ENCODE assay signal across 22 cellular contexts in genomic region chr13:113636266-113636963, GRCh38. TPM values are rescaled to one million over a fixed set of nuclear protein-coding genes. Genes with fewer than 3 reads are reported as not detected.
"Had no signal": no experiment of that assay in that cellular context is flagged by ENCODE, and none has a peak within 500 bp of the region (broad histone marks: within the 10 kb centered on the region; RNA-seq: fewer than 3 reads in every experiment).

No MANE protein-coding gene starts in this region.

- H3K36me3 ChIP-seq: uterus had no signal

- H3K4me1 ChIP-seq: uterus had no signal

- H3K9me3 ChIP-seq: heart left ventricle, SK-N-SH, thoracic aorta, uterus had no signal

- H3K9me3 Mint-ChIP-seq: activated B cell treated with CpG ODN at 0.5 μM for 24 hours; activated CD4-positive, alpha-beta T cell treated with anti-CD3 and anti-CD28 coated beads, Interleukin-2, amount 10 ng/mL, durations not matched to agents 24 days and 14 days; activated naive CD8-positive, alpha-beta T cell treated with anti-CD3 and anti-CD28 coated beads, Interleukin-2, amount 50 U/mL, for 24 hours; naive B cell; stimulated activated naive CD8-positive, alpha-beta T cell treated with anti-CD3 and anti-CD28 coated beads, Interleukin-15, amount 100 ng/mL, for 72 hours had no signal

- H3K27ac ChIP-seq: heart left ventricle, thoracic aorta, uterus had no signal

- DNase-seq: activated CD4-positive, alpha-beta T cell treated with anti-CD3 and anti-CD28 coated beads, Interleukin-2, amount 10 ng/mL, durations not matched to agents 24 days and 14 days; activated CD8-positive, alpha-beta memory T cell treated with anti-CD3 and anti-CD28 coated beads for 24 hours; activated gamma-delta T cell; activated naive CD8-positive, alpha-beta T cell treated with anti-CD3 and anti-CD28 coated beads, Interleukin-2, amount 50 U/mL, for 24 hours; effector CD8-positive, alpha-beta T cell; naive B cell; SK-N-SH; stimulated activated CD4-positive, alpha-beta T cell treated with anti-CD3 and anti-CD28 coated beads, Interleukin-15, amount 100 ng/mL, for 24 hours; stimulated activated CD4-positive, alpha-beta T cell treated with anti-CD3 and anti-CD28 coated beads, Interleukin-4, amount 100 ng/mL, for 24 hours; stimulated activated naive CD8-positive, alpha-beta T cell treated with anti-CD3 and anti-CD28 coated beads, Interleukin-15, amount 100 ng/mL, for 72 hours; T-helper 17 cell; uterus had no signal

- H3K4me3 ChIP-seq: heart left ventricle, thoracic aorta, uterus had no signal

- H3K4me3 Mint-ChIP-seq: activated B cell treated with CpG ODN at 0.5 μM for 24 hours; activated CD4-positive, alpha-beta T cell treated with anti-CD3 and anti-CD28 coated beads, Interleukin-2, amount 10 ng/mL, durations not matched to agents 24 days and 14 days; activated naive CD8-positive, alpha-beta T cell treated with anti-CD3 and anti-CD28 coated beads, Interleukin-2, amount 50 U/mL, for 24 hours; stimulated activated naive CD8-positive, alpha-beta T cell treated with anti-CD3 and anti-CD28 coated beads, Interleukin-15, amount 100 ng/mL, for 72 hours; T-helper 17 cell had no signal

- H3K27ac Mint-ChIP-seq: activated B cell treated with CpG ODN at 0.5 μM for 24 hours; activated CD4-positive, alpha-beta T cell treated with anti-CD3 and anti-CD28 coated beads, Interleukin-2, amount 10 ng/mL, durations not matched to agents 24 days and 14 days; activated naive CD8-positive, alpha-beta T cell treated with anti-CD3 and anti-CD28 coated beads, Interleukin-2, amount 50 U/mL, for 24 hours; naive B cell; T-helper 17 cell had no signal

- H3K4me1 Mint-ChIP-seq: activated B cell treated with CpG ODN at 0.5 μM for 24 hours, naive B cell, T-helper 17 cell had no signal

- H3K27me3 ChIP-seq: heart left ventricle, uterus had no signal

- H3K27me3 Mint-ChIP-seq: activated B cell treated with CpG ODN at 0.5 μM for 24 hours; activated CD4-positive, alpha-beta T cell treated with anti-CD3 and anti-CD28 coated beads, Interleukin-2, amount 10 ng/mL, durations not matched to agents 24 days and 14 days; activated naive CD8-positive, alpha-beta T cell treated with anti-CD3 and anti-CD28 coated beads, Interleukin-2, amount 50 U/mL, for 24 hours; naive B cell; stimulated activated naive CD8-positive, alpha-beta T cell treated with anti-CD3 and anti-CD28 coated beads, Interleukin-15, amount 100 ng/mL, for 72 hours; T-helper 17 cell had no signal

- ATAC-seq: activated naive CD8-positive, alpha-beta T cell treated with anti-CD3 and anti-CD28 coated beads, Interleukin-2, amount 50 U/mL, for 24 hours; heart left ventricle; stimulated activated naive CD8-positive, alpha-beta T cell treated with anti-CD3 and anti-CD28 coated beads, Interleukin-15, amount 100 ng/mL, for 72 hours; T-helper 17 cell had no signal

RNA-seq across cellular contexts. Expression of gene ATP4B, which starts 21.6 kb away (rescaled TPM):
- total RNA-seq: activated B cell treated with CpG ODN at 0.5 μM for 24 hours; activated CD4-positive, alpha-beta T cell treated with anti-CD3 and anti-CD28 coated beads, Interleukin-2, amount 10 ng/mL, durations not matched to agents 24 days and 14 days; astrocyte; fibroblast of lung; frontal cortex; heart left ventricle; lower leg skin; omental fat pad; T-helper 17 cell had no signal
- polyA plus RNA-seq: fibroblast of lung, heart left ventricle, keratinocyte, SK-N-SH had no signal

RNA-seq across cellular contexts. Expression of gene GRK1, which starts 30.6 kb away (rescaled TPM):
- total RNA-seq: astrocyte, lower leg skin, omental fat pad, pulmonary artery endothelial cell, thoracic aorta had no signal
- polyA plus RNA-seq: fibroblast of lung, keratinocyte had no signal
